Comparison of ENCODE assay signal across 1 cellular context in genomic region chr1:221718391-221719277, GRCh38.
A peak's percentile ranks its signal among the peaks of the same experiment; 100 is the strongest.
TF ChIP-seq lines count a peak whose summit lies in the region.

No MANE protein-coding gene starts in this region.

TF ChIP-seq in HepG2, 621 proteins besides CTCF, POLR2A, EP300 and RAD21 (continued from another document and continues in another):
- no peak for TF ChIP-seq ZNF230 (CRISPR knock-in tag; IDR thresholded peaks at IDR 0.05)
- TF ChIP-seq SOX5 (CRISPR knock-in tag; IDR thresholded peaks at IDR 0.05; ENCODE audit: borderline replicate concordance): peak; percentile 89
- no peak for TF ChIP-seq POLR2G (IDR thresholded peaks at IDR 0.05; ENCODE audit: low read depth, low read length)
- TF ChIP-seq EZH2 (conservative IDR thresholded peaks at IDR 0.05; ENCODE audit: low read depth, low read length): no peak
- TF ChIP-seq JUNB (CRISPR knock-in tag; IDR thresholded peaks at IDR 0.05; ENCODE audit: borderline replicate concordance): no peak
- peak; percentile 35; the same call in 1 of the 2 replicates for TF ChIP-seq ELF1 (CRISPR knock-in tag; IDR thresholded peaks at IDR 0.05)
- TF ChIP-seq PATZ1 (CRISPR knock-in tag; IDR thresholded peaks at IDR 0.05): 0 out of 2 replicates have a peak, but pooled peaks have one; percentile 31
- TF ChIP-seq SRY (CRISPR knock-in tag; IDR thresholded peaks at IDR 0.05): no peak
- no peak for TF ChIP-seq ZNF629 (CRISPR knock-in tag; conservative IDR thresholded peaks at IDR 0.05)
- no peak for TF ChIP-seq TERF1 (CRISPR knock-in tag; IDR thresholded peaks at IDR 0.05)
- peak; percentile 57; the same call in 1 of the 2 replicates for TF ChIP-seq HMG20B (CRISPR knock-in tag; conservative IDR thresholded peaks at IDR 0.05)
- no peak for TF ChIP-seq ZNF598 (CRISPR knock-in tag; IDR thresholded peaks at IDR 0.05; ENCODE audit: borderline replicate concordance)
- no peak for TF ChIP-seq CHD2 (IDR thresholded peaks at IDR 0.05; ENCODE audit: low read depth, low read length)
- TF ChIP-seq ZMAT3 (CRISPR knock-in tag; conservative IDR thresholded peaks at IDR 0.05): no peak
- TF ChIP-seq FOXP4 (CRISPR knock-in tag; IDR thresholded peaks at IDR 0.05): peak; percentile 93
- no peak for TF ChIP-seq CREB3 (CRISPR knock-in tag; IDR thresholded peaks at IDR 0.05)
- no peak for TF ChIP-seq HINFP (CRISPR knock-in tag; IDR thresholded peaks at IDR 0.05; ENCODE audit: low read depth)
- TF ChIP-seq ZSCAN22 (CRISPR knock-in tag; IDR thresholded peaks at IDR 0.05): no peak
- no peak for TF ChIP-seq ZNF143 (CRISPR knock-in tag; IDR thresholded peaks at IDR 0.05)
- TF ChIP-seq ADNP (CRISPR knock-in tag; IDR thresholded peaks at IDR 0.05): no peak
- no peak for TF ChIP-seq ZBTB49 (CRISPR knock-in tag; IDR thresholded peaks at IDR 0.05; ENCODE audit: borderline replicate concordance)
- no peak for TF ChIP-seq ARNTL (CRISPR knock-in tag; IDR thresholded peaks at IDR 0.05)
- TF ChIP-seq BCL6 (CRISPR knock-in tag; IDR thresholded peaks at IDR 0.05): peak; percentile 45; the same call in 1 of the 2 replicates
- TF ChIP-seq PRPF4 (IDR thresholded peaks at IDR 0.05; ENCODE audit: low read depth, low read length, poor library complexity, severe bottlenecking): no peak
- TF ChIP-seq SP2 (CRISPR knock-in tag; IDR thresholded peaks at IDR 0.05): no peak
- peak; percentile 62 for TF ChIP-seq TCF7 (IDR thresholded peaks at IDR 0.05; ENCODE audit: low read depth)
- no peak for TF ChIP-seq XRCC5 (optimal IDR thresholded peaks at IDR 0.05; ENCODE audit: low read length)
- TF ChIP-seq REL (CRISPR knock-in tag; conservative IDR thresholded peaks at IDR 0.05): no peak
- TF ChIP-seq HDAC6 (IDR thresholded peaks at IDR 0.05; ENCODE audit: low read depth, low read length): no peak
- no peak for TF ChIP-seq SPEN (CRISPR knock-in tag; IDR thresholded peaks at IDR 0.05; ENCODE audit: low read depth)
- no peak for TF ChIP-seq NBN (conservative IDR thresholded peaks at IDR 0.05)
- TF ChIP-seq ELF3 (CRISPR knock-in tag; IDR thresholded peaks at IDR 0.05): peak; percentile 38
- no peak for TF ChIP-seq RFX5 (IDR thresholded peaks at IDR 0.05; ENCODE audit: low read depth, low read length)
- no peak for TF ChIP-seq ZFP1 (CRISPR knock-in tag; IDR thresholded peaks at IDR 0.05)
- TF ChIP-seq YEATS2 (CRISPR knock-in tag; IDR thresholded peaks at IDR 0.05; ENCODE audit: borderline replicate concordance): no peak
- no peak for TF ChIP-seq NFAT5 (CRISPR knock-in tag; IDR thresholded peaks at IDR 0.05)
- TF ChIP-seq ZNF318 (CRISPR knock-in tag; IDR thresholded peaks at IDR 0.05): no peak
